Comparison of ENCODE assay signal across 1 cellular context in the genomic region with DNA sequence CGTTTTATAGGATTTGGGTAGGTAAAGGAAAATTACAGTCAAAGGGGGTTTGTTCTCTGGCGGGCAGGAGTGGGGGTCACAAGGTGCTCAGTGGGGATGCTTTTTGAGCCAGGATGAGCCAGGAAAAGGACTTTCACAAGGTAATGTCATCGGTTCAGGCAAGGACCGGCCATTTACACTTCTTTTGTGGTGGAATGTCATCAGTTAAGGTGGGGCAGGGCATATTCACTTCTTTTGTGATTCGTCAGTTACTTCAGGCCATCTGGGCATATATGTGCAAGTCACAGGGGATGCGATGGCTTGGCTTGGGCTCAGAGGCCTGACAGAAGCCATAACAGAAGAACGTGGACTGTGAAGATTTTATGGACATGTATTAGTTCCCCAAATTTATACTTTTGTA.
A peak's percentile ranks its signal among the peaks of the same experiment; 100 is the strongest.
TF ChIP-seq lines count a peak whose summit lies in the region.

No MANE protein-coding gene starts in this region.

TF ChIP-seq in GM23338, 12 proteins besides CTCF, POLR2A, EP300 and RAD21:
- TF ChIP-seq NANOG (IDR thresholded peaks at IDR 0.05; ENCODE audit: borderline replicate concordance), result peak; percentile 72; the same call in 1 of the 2 replicates
